In genomic region chr14:97379091-97379531, GRCh38 we compare ENCODE assay signal across 15 cellular contexts.
A peak's percentile ranks its signal among the peaks of the same experiment; 100 is the strongest.
DNase-seq lines count a peak whose midpoint lies in the region; ATAC-seq and TF ChIP-seq lines count a peak whose summit lies in the region.
"Had no signal": no experiment of that assay in that cellular context is flagged by ENCODE, and none has a peak within 500 bp of the region (broad histone marks: within the 10 kb centered on the region; RNA-seq: fewer than 3 reads in every experiment).

No MANE protein-coding gene starts in this region.

- H3K4me1 Mint-ChIP-seq in activated CD4-positive, alpha-beta T cell treated with anti-CD3 and anti-CD28 coated beads, Interleukin-2, amount 10 ng/mL, durations not matched to agents 7 days and 5 days: peaks cover 65% of the 10 kb centered on the region
- peaks cover 71% of the 10 kb centered on the region for H3K4me1 Mint-ChIP-seq in central memory CD8-positive, alpha-beta T cell

- H3K27ac ChIP-seq in body of pancreas: no peak overlapping the region
- H3K27ac ChIP-seq: A549, thyroid gland had no signal

- H3K27me3 Mint-ChIP-seq in activated CD4-positive, alpha-beta T cell treated with anti-CD3 and anti-CD28 coated beads, Interleukin-2, amount 10 ng/mL, durations not matched to agents 7 days and 5 days: no peaks in the 10 kb centered on the region
- H3K27me3 Mint-ChIP-seq in central memory CD8-positive, alpha-beta T cell: no peaks in the 10 kb centered on the region

- no peaks in the 10 kb centered on the region for H3K27me3 ChIP-seq in body of pancreas
- H3K27me3 ChIP-seq: thyroid gland had no signal

- no peak overlapping the region for H3K4me3 ChIP-seq in body of pancreas
- H3K4me3 ChIP-seq: A549, lung, thyroid gland had no signal

- TF ChIP-seq CTCF in body of pancreas (IDR thresholded peaks at IDR 0.05): no peak

- H3K9me3 ChIP-seq in body of pancreas: no peaks in the 10 kb centered on the region
- H3K9me3 ChIP-seq: A549, thyroid gland had no signal

- CTCF ChIA-PET in activated CD4-positive, alpha-beta T cell treated with anti-CD3 and anti-CD28 coated beads, Interleukin-2, amount 10 ng/mL, durations not matched to agents 7 days and 5 days (lab: Charles Lee): no interaction called here

- peak overlapping the region; percentile 95 for H3K27ac Mint-ChIP-seq in activated CD4-positive, alpha-beta T cell treated with anti-CD3 and anti-CD28 coated beads, Interleukin-2, amount 10 ng/mL, durations not matched to agents 7 days and 5 days
- H3K27ac Mint-ChIP-seq in central memory CD8-positive, alpha-beta T cell (ENCODE audit: low read depth): peak overlapping the region; percentile 79

- no peak for TF ChIP-seq POLR2A in body of pancreas (IDR thresholded peaks at IDR 0.05)

- no peaks in the 10 kb centered on the region for H3K4me1 ChIP-seq in body of pancreas
- H3K4me1 ChIP-seq: A549, thyroid gland had no signal

- peak; percentile 59 for DNase-seq in activated CD4-positive, alpha-beta T cell treated with anti-CD3 and anti-CD28 coated beads, Interleukin-2, amount 10 ng/mL, durations not matched to agents 7 days and 5 days
- DNase-seq in activated CD4-positive, alpha-beta T cell treated with anti-CD3 and anti-CD28 coated beads for 1 hour: no peak
- DNase-seq in activated CD8-positive, alpha-beta memory T cell treated with anti-CD3 and anti-CD28 coated beads for 24 hours: peak; percentile 70
- peak in 1 of 2 donors; percentile 40 for DNase-seq in central memory CD8-positive, alpha-beta T cell (ENCODE audit: low spot score in 2 of 2)
- peak; percentile 14 to 30 for DNase-seq in stimulated activated CD8-positive, alpha-beta memory T cell treated with anti-CD3 and anti-CD28 coated beads, Interleukin-7, amount 100 ng/mL, for 48 hours (ENCODE audit: extremely low read depth in 1 of 2, low read depth in 1 of 2)
- DNase-seq in body of pancreas: no peak
- DNase-seq in NCI-H748 treated with DMSO at 0.1 percent for 48 hours (lab: John Stamatoyannopoulos, UW): no peak
- DNase-seq: amniotic stem cell, HCEC 1CT, NCI-H2081 treated with DMSO at 0.1 percent for 48 hours, nucleus accumbens, thyroid gland had no signal

- peaks cover 27% of the 10 kb centered on the region for H3K36me3 Mint-ChIP-seq in activated CD4-positive, alpha-beta T cell treated with anti-CD3 and anti-CD28 coated beads, Interleukin-2, amount 10 ng/mL, durations not matched to agents 7 days and 5 days (ENCODE audit: low read depth)
- peaks cover 6% of the 10 kb centered on the region for H3K36me3 Mint-ChIP-seq in central memory CD8-positive, alpha-beta T cell (ENCODE audit: insufficient read depth)

- 47 to 48% methylated on average over 7 of the region's 7 CpGs for WGBS in body of pancreas, 2 donors

- H3K4me3 Mint-ChIP-seq in activated CD4-positive, alpha-beta T cell treated with anti-CD3 and anti-CD28 coated beads, Interleukin-2, amount 10 ng/mL, durations not matched to agents 7 days and 5 days: peak overlapping the region; percentile 45
- peak overlapping the region; percentile 58 for H3K4me3 Mint-ChIP-seq in central memory CD8-positive, alpha-beta T cell

- POLR2A ChIA-PET in activated CD4-positive, alpha-beta T cell treated with anti-CD3 and anti-CD28 coated beads, Interleukin-2, amount 10 ng/mL, durations not matched to agents 7 days and 5 days (lab: Charles Lee): no interaction called here

- intact Hi-C loops in body of pancreas (cut with DNase I): no loop called here

- peaks cover 12% of the 10 kb centered on the region for H3K9me3 Mint-ChIP-seq in activated CD4-positive, alpha-beta T cell treated with anti-CD3 and anti-CD28 coated beads, Interleukin-2, amount 10 ng/mL, durations not matched to agents 7 days and 5 days
- H3K9me3 Mint-ChIP-seq in central memory CD8-positive, alpha-beta T cell: no peaks in the 10 kb centered on the region

- H3K36me3 ChIP-seq in body of pancreas (replicated peaks in 1 of 2; ENCODE audit: insufficient read depth in 1 of 2, low read depth in 2 of 2): no peaks in the 10 kb centered on the region
- H3K36me3 ChIP-seq: thyroid gland had no signal

- peak; percentile 79 for ATAC-seq in central memory CD8-positive, alpha-beta T cell (replicated peaks; ENCODE audit: extremely low read depth, poor library complexity, severe bottlenecking)
- ATAC-seq in body of pancreas (no peak), HG03025 (IDR thresholded peaks at IDR 0.05; ENCODE audit: low FRiP score, unreplicated experiment) (no peak)
- ATAC-seq: A549 had no signal

Comparison
In these comparisons a context has a peak if more than half of its experiments do, and no peak if none do; other contexts are left out.
1. DNase-seq: peak in activated CD4-positive, alpha-beta T cell treated with anti-CD3 and anti-CD28 coated beads, Interleukin-2, amount 10 ng/mL, durations not matched to agents 7 days and 5 days (single experiment), activated CD8-positive, alpha-beta memory T cell treated with anti-CD3 and anti-CD28 coated beads for 24 hours (single experiment) and stimulated activated CD8-positive, alpha-beta memory T cell treated with anti-CD3 and anti-CD28 coated beads, Interleukin-7, amount 100 ng/mL, for 48 hours (2 of 2); none in activated CD4-positive, alpha-beta T cell treated with anti-CD3 and anti-CD28 coated beads for 1 hour (single experiment), body of pancreas (0 of 4) and NCI-H748 treated with DMSO at 0.1 percent for 48 hours (single experiment).